Comparison of ENCODE assay signal across 1 cellular context in genomic region chr1:176643536-176643935, GRCh38.
TF ChIP-seq lines count a peak whose summit lies in the region.

No MANE protein-coding gene starts in this region.

TF ChIP-seq in IMR-90, 13 proteins besides CTCF, POLR2A, EP300 and RAD21 (continued from another document):
- TF ChIP-seq ELK1 (IDR thresholded peaks at IDR 0.05; ENCODE audit: borderline replicate concordance, low read depth, low read length) (no peak), BHLHE40 (IDR thresholded peaks at IDR 0.05; ENCODE audit: low read depth, low read length) (no peak), SMC3 (IDR thresholded peaks at IDR 0.05; ENCODE audit: low read depth, low read length) (no peak), MXI1 (IDR thresholded peaks at IDR 0.05; ENCODE audit: borderline replicate concordance, low read depth, low read length) (no peak), MAZ (IDR thresholded peaks at IDR 0.05; ENCODE audit: borderline replicate concordance, low read depth, low read length) (no peak), FOS (IDR thresholded peaks at IDR 0.05; ENCODE audit: low read depth, low read length) (no peak), MAFK (IDR thresholded peaks at IDR 0.05; ENCODE audit: low read depth, low read length) (no peak), USF2 (IDR thresholded peaks at IDR 0.05; ENCODE audit: low read depth, low read length) (no peak), CEBPB (IDR thresholded peaks at IDR 0.05; ENCODE audit: low read depth, low read length) (no peak)
